In the genomic region with DNA sequence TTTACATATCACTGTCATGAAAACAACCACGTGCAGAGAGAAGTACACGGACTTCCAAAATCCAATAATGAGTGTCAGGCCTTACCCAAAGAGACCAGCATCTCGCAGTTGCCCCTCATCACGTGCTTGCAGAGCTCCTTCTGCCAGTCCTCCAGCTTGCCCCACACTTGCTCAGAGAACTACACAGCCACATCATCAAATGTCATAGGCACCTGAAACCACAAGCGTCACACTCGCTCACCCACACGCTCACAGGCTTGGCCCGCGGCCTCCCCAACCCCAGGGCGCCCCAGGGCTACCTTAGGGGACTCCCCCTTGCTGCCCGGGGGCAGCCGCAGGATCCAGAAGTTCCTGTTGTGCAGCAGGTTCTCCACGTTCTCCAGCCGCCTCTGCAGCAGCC, we compare ENCODE assay signal across 11 cellular contexts.
DNase-seq lines count a peak whose midpoint lies in the region; ATAC-seq and TF ChIP-seq lines count a peak whose summit lies in the region.
"Had no signal": no experiment of that assay in that cellular context is flagged by ENCODE, and none has a peak within 500 bp of the region (broad histone marks: within the 10 kb centered on the region; RNA-seq: fewer than 3 reads in every experiment).

No MANE protein-coding gene starts in this region.

- H3K36me3 ChIP-seq in KMS-11 (ENCODE audit: insufficient read depth) (peaks cover 13% of the 10 kb centered on the region), left ventricle myocardium inferior (peaks cover 53% of the 10 kb centered on the region), smooth muscle cell (ENCODE audit: low read depth) (peaks cover 4% of the 10 kb centered on the region)

- no peak overlapping the region; the same call in 1 of the 2 replicates for H3K9ac ChIP-seq in KMS-11
- no peak overlapping the region for H3K9ac ChIP-seq in smooth muscle cell (ENCODE audit: low read depth)

- ATAC-seq in GM21381 (IDR thresholded peaks at IDR 0.05; ENCODE audit: unreplicated experiment) (peak; percentile 41), memory B cell (ENCODE audit: low read depth) (peak; percentile 25)

- H3K4me1 Mint-ChIP-seq in memory B cell = peaks cover 38% of the 10 kb centered on the region
- peaks cover 18% of the 10 kb centered on the region for H3K4me1 Mint-ChIP-seq in endothelial cell (ENCODE audit: unreplicated experiment)

- DNase-seq in GM10266 (ENCODE audit: extremely low spot score) (peak; percentile 39), memory B cell (ENCODE audit: low spot score in 2 of 2) (peak in 1 of 2 donors; percentile 27), epidermal melanocyte (ENCODE audit: insufficient read length, low spot score) (no peak), left ventricle myocardium inferior (no peak), endothelial cell (ENCODE audit: low spot score) (no peak), smooth muscle cell (lab: John Stamatoyannopoulos, UW; ENCODE audit: unreplicated experiment) (no peak)
- DNase-seq: NCI-H82 had no signal

- H3K4me2 ChIP-seq in KMS-11 (peak overlapping the region; percentile 47), smooth muscle cell (no peak overlapping the region)

- H3K27ac Mint-ChIP-seq in memory B cell = peak overlapping the region; percentile 79
- H3K27ac Mint-ChIP-seq in endothelial cell (ENCODE audit: unreplicated experiment) = no peak overlapping the region
- H3K27ac Mint-ChIP-seq: activated T-helper 1 cell treated with anti-CD3 and anti-CD28 coated beads, Interleukin-12 subunit alpha, Interleukin-12 subunit beta, Interleukin-2, Interleukin-4 antibody, amounts not matched to agents 30 ng/mL and 10 ng/mL and 1 ng/mL, durations not matched to agents 14 hours and 24 hours and 36 hours had no signal

- 96% methylated on average over 10 of the region's 14 CpGs for WGBS in smooth muscle cell (ENCODE audit: low lambda C conversion rate)

- H3K27me3 Mint-ChIP-seq in memory B cell (no peaks in the 10 kb centered on the region), endothelial cell (ENCODE audit: unreplicated experiment) (peaks cover 14% of the 10 kb centered on the region)

- H3K9me3 ChIP-seq in left ventricle myocardium inferior (replicated peaks) (no peaks in the 10 kb centered on the region), smooth muscle cell (replicated peaks; ENCODE audit: low read depth) (no peaks in the 10 kb centered on the region)
- H3K9me3 ChIP-seq: esophagus muscularis mucosa had no signal

- peaks cover 37% of the 10 kb centered on the region for H3K4me1 ChIP-seq in KMS-11 (ENCODE audit: low read depth, poor library complexity, severe bottlenecking)
- H3K4me1 ChIP-seq in left ventricle myocardium inferior = peaks cover 62% of the 10 kb centered on the region
- peaks cover 5% of the 10 kb centered on the region for H3K4me1 ChIP-seq in smooth muscle cell (ENCODE audit: low read depth)

- H3K4me3 Mint-ChIP-seq in memory B cell (no peak overlapping the region), endothelial cell (ENCODE audit: unreplicated experiment) (no peak overlapping the region)
- H3K4me3 Mint-ChIP-seq: activated T-helper 1 cell treated with anti-CD3 and anti-CD28 coated beads, Interleukin-12 subunit alpha, Interleukin-12 subunit beta, Interleukin-2, Interleukin-4 antibody, amounts not matched to agents 30 ng/mL and 10 ng/mL and 1 ng/mL, durations not matched to agents 14 hours and 24 hours and 36 hours had no signal

- H4K20me1 ChIP-seq in KMS-11 (ENCODE audit: insufficient read depth) (no peaks in the 10 kb centered on the region), smooth muscle cell (ENCODE audit: low read depth) (peaks cover 24% of the 10 kb centered on the region)

- H3F3A ChIP-seq in smooth muscle cell (ENCODE audit: low read depth) = no peaks in the 10 kb centered on the region

- H3K79me2 ChIP-seq in KMS-11 (ENCODE audit: insufficient read depth, low read depth) (peaks cover 34% of the 10 kb centered on the region), smooth muscle cell (ENCODE audit: low read depth) (peaks cover 28% of the 10 kb centered on the region)

- no peaks in the 10 kb centered on the region for H3K27me3 ChIP-seq in KMS-11 (ENCODE audit: insufficient read depth, low read depth)
- H3K27me3 ChIP-seq in left ventricle myocardium inferior (ENCODE audit: low read depth) = no peaks in the 10 kb centered on the region
- no peaks in the 10 kb centered on the region for H3K27me3 ChIP-seq in smooth muscle cell (ENCODE audit: low read depth)
- H3K27me3 ChIP-seq: esophagus muscularis mucosa had no signal

- H3K9me3 Mint-ChIP-seq in memory B cell (no peaks in the 10 kb centered on the region), endothelial cell (ENCODE audit: unreplicated experiment) (no peaks in the 10 kb centered on the region)
- H3K9me3 Mint-ChIP-seq: activated T-helper 1 cell treated with anti-CD3 and anti-CD28 coated beads, Interleukin-12 subunit alpha, Interleukin-12 subunit beta, Interleukin-2, Interleukin-4 antibody, amounts not matched to agents 30 ng/mL and 10 ng/mL and 1 ng/mL, durations not matched to agents 14 hours and 24 hours and 36 hours had no signal

- H3K27ac ChIP-seq in KMS-11 (peak overlapping the region; percentile 50; the same call in 1 of the 2 replicates), left ventricle myocardium inferior (replicated peaks) (no peak overlapping the region), smooth muscle cell (ENCODE audit: low read depth) (no peak overlapping the region)
- H3K27ac ChIP-seq: esophagus muscularis mucosa had no signal

- H3K4me3 ChIP-seq in KMS-11 (IDR thresholded peaks at IDR 0.05; ENCODE audit: insufficient read depth, low read depth, low read length) (no peak overlapping the region), left ventricle myocardium inferior (no peak overlapping the region), smooth muscle cell (no peak overlapping the region)
- H3K4me3 ChIP-seq: esophagus muscularis mucosa had no signal

- H2AFZ ChIP-seq in KMS-11 (ENCODE audit: low read depth) (no peak overlapping the region), smooth muscle cell (ENCODE audit: low read depth) (no peak overlapping the region)

- intact Hi-C loops in left ventricle myocardium inferior (cut with micrococcal nuclease) = no loop called here

- TF ChIP-seq CTCF in GM10266 (IDR thresholded peaks at IDR 0.05; ENCODE audit: control insufficient read depth, insufficient read depth, low read depth, missing control alignments) (no peak), KMS-11 (conservative IDR thresholded peaks at IDR 0.05; ENCODE audit: low read depth, low read length) (no peak), left ventricle myocardium inferior (IDR thresholded peaks at IDR 0.05; ENCODE audit: borderline replicate concordance) (no peak), endothelial cell (IDR thresholded peaks at IDR 0.05; ENCODE audit: unreplicated experiment) (no peak), smooth muscle cell (IDR thresholded peaks at IDR 0.05; ENCODE audit: borderline replicate concordance, insufficient read depth, poor library complexity, severe bottlenecking) (no peak)

- peaks cover 35% of the 10 kb centered on the region for H3K36me3 Mint-ChIP-seq in memory B cell
- H3K36me3 Mint-ChIP-seq in endothelial cell (ENCODE audit: low read depth, unreplicated experiment) = peaks cover 44% of the 10 kb centered on the region
